ENCODE assay signal across 14 cellular contexts in genomic region chr7:98755138-98755898, GRCh38.
DNase-seq lines count a peak whose midpoint lies in the region; ATAC-seq, FAIRE-seq and TF ChIP-seq lines count a peak whose summit lies in the region.
"Had no signal": no experiment of that assay in that cellular context is flagged by ENCODE, and none has a peak within 500 bp of the region (broad histone marks: within the 10 kb centered on the region; RNA-seq: fewer than 3 reads in every experiment).

No MANE protein-coding gene starts in this region.

- TF ChIP-seq CTCF in GM06990 (IDR thresholded peaks at IDR 0.05; ENCODE audit: insufficient read depth, low read length, poor library complexity, severe bottlenecking) (peak; percentile 25), natural killer cell (IDR thresholded peaks at IDR 0.05) (no peak)

- no peaks in the 10 kb centered on the region for H3K27me3 ChIP-seq in GM06990 (replicated peaks; ENCODE audit: control insufficient read depth, insufficient read depth, low read length)
- H3K27me3 ChIP-seq: BLaER1 had no signal

- DNase-seq in 8988T: peak; percentile 50
- DNase-seq in GM06990 (ENCODE audit: extremely low read depth, insufficient read length): no peak
- DNase-seq in NCI-H69 (lab: John Stamatoyannopoulos, UW): peak; percentile 72
- no peak for DNase-seq in left cardiac atrium
- no peak for DNase-seq in natural killer cell
- no peak for DNase-seq in activated T-cell treated with anti-CD3 and anti-CD28 coated beads for 4 hours
- DNase-seq in H54 (ENCODE audit: insufficient read length, low spot score): no peak
- no peak for DNase-seq in DMS79 treated with DMSO at 0.1 percent for 48 hours (lab: John Stamatoyannopoulos, UW)
- DNase-seq: activated naive CD4-positive, alpha-beta T cell treated with anti-CD3 and anti-CD28 coated beads, Interleukin-2, amount 50 U/mL, for 16 hours; nephron progenitor cell; sigmoid colon had no signal

- intact Hi-C loops in left cardiac atrium (cut with DNase I) (loop anchor here (2.0 to 5.0 kb wide), 2 partner anchors 82 to 85 kb away; no protein-coding TSS in a partner anchor), natural killer cell (cut with micrococcal nuclease) (no loop called here)

- H3K9me3 Mint-ChIP-seq in natural killer cell: no peaks in the 10 kb centered on the region

- H3K4me1 Mint-ChIP-seq in natural killer cell: no peaks in the 10 kb centered on the region
- H3K4me1 Mint-ChIP-seq: central memory CD8-positive, alpha-beta T cell had no signal

- peaks cover 10 to 12% of the 10 kb centered on the region in 2 donors for H3K27me3 Mint-ChIP-seq in natural killer cell (ENCODE audit: low read depth in 2 of 2)

- no peaks in the 10 kb centered on the region for H3K36me3 ChIP-seq in GM06990 (ENCODE audit: control insufficient read depth, insufficient read depth, low read length)
- H3K36me3 ChIP-seq: BLaER1, sigmoid colon had no signal

- no peak overlapping the region for H3K27ac Mint-ChIP-seq in natural killer cell
- H3K27ac Mint-ChIP-seq: nephron progenitor cell had no signal

- ATAC-seq in left cardiac atrium: peak; percentile 63 to 77
- ATAC-seq in natural killer cell: no peak

- no peak overlapping the region for H3K4me3 Mint-ChIP-seq in natural killer cell
- H3K4me3 Mint-ChIP-seq: central memory CD8-positive, alpha-beta T cell; nephron progenitor cell had no signal

- no peak overlapping the region for H3K4me3 ChIP-seq in GM06990 (replicated peaks; ENCODE audit: low read depth, low read length)
- H3K4me3 ChIP-seq: BLaER1, sigmoid colon had no signal

- H3K36me3 Mint-ChIP-seq in natural killer cell: no peaks in the 10 kb centered on the region

- TF ChIP-seq POLR2A in H54 (IDR thresholded peaks at IDR 0.05; ENCODE audit: low read depth, low read length): no peak

- no peak for FAIRE-seq in H54 (lab: Jason Lieb, UNC)
- FAIRE-seq: endothelial cell of umbilical vein had no signal

Comparison
In these comparisons a context has a peak if more than half of its experiments do, and no peak if none do; other contexts are left out.
1. DNase-seq: peak in 8988T (single experiment) and NCI-H69 (single experiment); none in GM06990 (single experiment), left cardiac atrium (single experiment), natural killer cell (single experiment), activated T-cell treated with anti-CD3 and anti-CD28 coated beads for 4 hours (single experiment), H54 (single experiment) and DMS79 treated with DMSO at 0.1 percent for 48 hours (single experiment).
2. ATAC-seq: peak in left cardiac atrium (2 of 2); none in natural killer cell (0 of 3).